ENCODE assay signal across 20 cellular contexts in the genomic region with DNA sequence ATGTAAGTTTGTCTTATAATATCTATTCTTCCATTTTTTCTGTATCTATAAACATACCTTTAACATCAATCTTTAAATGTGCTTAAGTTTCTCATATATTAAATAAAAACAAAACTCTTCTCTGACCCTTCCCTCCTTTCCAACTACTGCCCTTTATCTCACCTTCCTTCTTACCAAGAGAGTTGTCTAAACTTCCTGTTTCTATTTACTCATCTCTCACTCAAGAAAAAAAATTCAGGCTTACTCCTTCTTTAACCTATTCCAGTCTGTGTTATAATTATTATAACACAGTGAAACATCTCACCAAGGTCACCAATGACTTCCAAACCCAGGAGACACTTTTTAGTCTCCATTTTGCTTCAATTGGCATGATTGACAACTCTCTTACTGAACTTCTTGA.
DNase-seq lines count a peak whose midpoint lies in the region; ATAC-seq and TF ChIP-seq lines count a peak whose summit lies in the region.
"Had no signal": no experiment of that assay in that cellular context is flagged by ENCODE, and none has a peak within 500 bp of the region (broad histone marks: within the 10 kb centered on the region; RNA-seq: fewer than 3 reads in every experiment).

No MANE protein-coding gene starts in this region.

- H3K9me3 Mint-ChIP-seq in progenitor cell of endocrine pancreas (ENCODE audit: low read depth): peaks cover 10% of the 10 kb centered on the region

- H3K27ac ChIP-seq in right atrium auricular region: no peak overlapping the region
- H3K27ac ChIP-seq: BLaER1 treated with 17β-estradiol and CSF1 and Interleukin-3, amounts not matched to agents 10 nM and 100 nM; HL-60; KMS-11 had no signal

- no peak overlapping the region for H3K4me3 ChIP-seq in right atrium auricular region
- H3K4me3 ChIP-seq: BLaER1 treated with 17β-estradiol and CSF1 and Interleukin-3, amounts not matched to agents 10 nM and 100 nM; GM12878 had no signal

- DNase-seq in SKM-1 (lab: John Stamatoyannopoulos, UW; ENCODE audit: unreplicated experiment): peak; percentile 5
- no peak for DNase-seq in SKM-1 treated with dmso at 0.1 percent for 144 hours (lab: John Stamatoyannopoulos, UW; ENCODE audit: unreplicated experiment)
- peak; percentile 18 for DNase-seq in OCI-M1 (lab: John Stamatoyannopoulos, UW)
- DNase-seq in progenitor cell of endocrine pancreas (ENCODE audit: low spot score, unreplicated experiment): no peak
- no peak for DNase-seq in right atrium auricular region (ENCODE audit: low spot score)
- DNase-seq: CD8-positive, alpha-beta T cell; COR-L47; DMS 273 treated with DMSO at 0.1 percent for 48 hours; DMS53; DND-41; EL; H9 had no signal

- H3K4me1 ChIP-seq in right atrium auricular region: no peaks in the 10 kb centered on the region

- no peaks in the 10 kb centered on the region for H3K4me1 Mint-ChIP-seq in progenitor cell of endocrine pancreas (ENCODE audit: low read depth)
- H3K4me1 Mint-ChIP-seq: H9 had no signal

- no peak for TF ChIP-seq CTCF in progenitor cell of endocrine pancreas (IDR thresholded peaks at IDR 0.05; ENCODE audit: unreplicated experiment)
- no peak for TF ChIP-seq CTCF in right atrium auricular region (IDR thresholded peaks at IDR 0.05)

- H3K27ac Mint-ChIP-seq in progenitor cell of endocrine pancreas: no peak overlapping the region
- H3K27ac Mint-ChIP-seq: B cell; CD8-positive, alpha-beta T cell; H9 had no signal

- H3K9me3 ChIP-seq in right atrium auricular region: peaks cover 0 to 1% of the 10 kb centered on the region in 2 donors

- ATAC-seq in GM18867 (IDR thresholded peaks at IDR 0.05; ENCODE audit: unreplicated experiment) (peak; percentile 42), HG02885 (IDR thresholded peaks at IDR 0.05; ENCODE audit: poor library complexity, unreplicated experiment) (peak; percentile 47), GM18868 (IDR thresholded peaks at IDR 0.05; ENCODE audit: unreplicated experiment) (no peak)
- ATAC-seq: CD8-positive, alpha-beta T cell; GM12878 had no signal

- no peaks in the 10 kb centered on the region for H3K36me3 ChIP-seq in right atrium auricular region
- H3K36me3 ChIP-seq: BLaER1 treated with 17β-estradiol and CSF1 and Interleukin-3, amounts not matched to agents 10 nM and 100 nM had no signal

- H3K4me3 Mint-ChIP-seq in progenitor cell of endocrine pancreas (ENCODE audit: low read depth): no peak overlapping the region
- H3K4me3 Mint-ChIP-seq: B cell; CD8-positive, alpha-beta T cell; H9 had no signal

- peaks cover 3% of the 10 kb centered on the region for H3K36me3 Mint-ChIP-seq in progenitor cell of endocrine pancreas (ENCODE audit: insufficient read depth)

- no peaks in the 10 kb centered on the region for H3K27me3 Mint-ChIP-seq in progenitor cell of endocrine pancreas
- H3K27me3 Mint-ChIP-seq: B cell had no signal

- no peaks in the 10 kb centered on the region for H3K27me3 ChIP-seq in right atrium auricular region
- H3K27me3 ChIP-seq: BLaER1 treated with 17β-estradiol and CSF1 and Interleukin-3, amounts not matched to agents 10 nM and 100 nM had no signal

Comparison
In these comparisons a context has a peak if more than half of its experiments do, and no peak if none do; other contexts are left out.
1. DNase-seq: peak in SKM-1 (single experiment) and OCI-M1 (single experiment); none in SKM-1 treated with dmso at 0.1 percent for 144 hours (single experiment), progenitor cell of endocrine pancreas (single experiment) and right atrium auricular region (single experiment).